Comparison of ENCODE assay signal across 26 cellular contexts in genomic region chr5:150557507-150557872, GRCh38. TPM values are rescaled to one million over a fixed set of nuclear protein-coding genes. Genes with fewer than 3 reads are reported as not detected.
DNase-seq lines count a peak whose midpoint lies in the region; ATAC-seq, FAIRE-seq and TF ChIP-seq lines count a peak whose summit lies in the region.
"Had no signal": no experiment of that assay in that cellular context is flagged by ENCODE, and none has a peak within 500 bp of the region (broad histone marks: within the 10 kb centered on the region; RNA-seq: fewer than 3 reads in every experiment).

No MANE protein-coding gene starts in this region.

- no peak for FAIRE-seq in RCC 7860 (lab: Jason Lieb, UNC)
- FAIRE-seq: A549, K562 had no signal

- H3K4me1 ChIP-seq in breast epithelium: peaks cover 0 to 4% of the 10 kb centered on the region in 2 donors
- H3K4me1 ChIP-seq in mammary epithelial cell (ENCODE audit: insufficient read depth, low read length): no peaks in the 10 kb centered on the region
- H3K4me1 ChIP-seq: HAP-1 had no signal

- no peak for TF ChIP-seq POLR2A in breast epithelium (IDR thresholded peaks at IDR 0.05)

- CTCF ChIA-PET in mammary epithelial cell (lab: Charles Lee; ENCODE audit: low non-redundant PET): interaction anchor here (0.6 kb wide), 1 partner anchor 98 kb away, joined by 4 read pairs; no protein-coding TSS in a partner anchor

- no peak for TF ChIP-seq CTCF in breast epithelium (IDR thresholded peaks at IDR 0.05)
- TF ChIP-seq CTCF in mammary epithelial cell (conservative IDR thresholded peaks at IDR 0.05 in 1 of 2, IDR thresholded peaks at IDR 0.05 in 1 of 2; ENCODE audit: extremely low read depth in 1 of 2, insufficient read depth in 1 of 2, low read depth in 1 of 2, low read length in 2 of 2): no peak

- intact Hi-C loops in breast epithelium (cut with DNase I; ENCODE audit: low total_unique reads) (no loop called here), mammary epithelial cell (cut with micrococcal nuclease) (no loop called here)

- H3K27me3 ChIP-seq in breast epithelium (no peaks in the 10 kb centered on the region), mammary epithelial cell (ENCODE audit: insufficient read depth, low read length) (no peaks in the 10 kb centered on the region)
- H3K27me3 ChIP-seq: left lung had no signal

- 43% methylated on average over 6 of the region's 6 CpGs for WGBS in mammary epithelial cell (ENCODE audit: low coverage, missing lambda C conversion rate)

- no peak overlapping the region for H3K27ac Mint-ChIP-seq in activated naive CD4-positive, alpha-beta T cell treated with anti-CD3 and anti-CD28 coated beads, Interleukin-2, amount 50 U/mL, for 72 hours
- H3K27ac Mint-ChIP-seq: activated CD8-positive, alpha-beta T cell treated with anti-CD3 and anti-CD28 coated beads, Interleukin-2, amount 10 ng/mL, durations not matched to agents 7 days and 5 days; progenitor cell of endocrine pancreas; stimulated activated naive CD8-positive, alpha-beta T cell treated with anti-CD3 and anti-CD28 coated beads, Interleukin-15, amount 100 ng/mL, for 72 hours had no signal

- dilution Hi-C loops in mammary epithelial cell (cut with HindIII; ENCODE audit: low sequenced_read_pairs): loop anchor here (5.0 to 25.0 kb wide), 3 partner anchors 100 to 280 kb away; partner anchors contain the start of gene IRGM

- no peak overlapping the region for H3K9ac ChIP-seq in mammary epithelial cell (ENCODE audit: insufficient read depth, low read length)

- no peaks in the 10 kb centered on the region for H3K79me2 ChIP-seq in mammary epithelial cell (ENCODE audit: insufficient read depth, low read length)

- BruUV-seq in mammary epithelial cell (replicated peaks; lab: Mats Ljungman, UMichigan): no TSS peak

- H3K9me3 Mint-ChIP-seq in activated naive CD4-positive, alpha-beta T cell treated with anti-CD3 and anti-CD28 coated beads, Interleukin-2, amount 50 U/mL, for 72 hours: no peaks in the 10 kb centered on the region
- H3K9me3 Mint-ChIP-seq: central memory CD8-positive, alpha-beta T cell; stimulated activated naive CD8-positive, alpha-beta T cell treated with anti-CD3 and anti-CD28 coated beads, Interleukin-15, amount 100 ng/mL, for 72 hours had no signal

- H3K4me2 ChIP-seq in mammary epithelial cell (ENCODE audit: insufficient read depth, low read depth, low read length): no peak overlapping the region
- H3K4me2 ChIP-seq: A549 had no signal

- H3K9me3 ChIP-seq in breast epithelium: no peaks in the 10 kb centered on the region
- H3K9me3 ChIP-seq in mammary epithelial cell (replicated peaks; ENCODE audit: insufficient read depth, low read length): no peaks in the 10 kb centered on the region
- H3K9me3 ChIP-seq: HAP-1, left lung had no signal

- H3K27ac ChIP-seq in breast epithelium: peak overlapping the region; percentile 5 to 54
- no peak overlapping the region for H3K27ac ChIP-seq in mammary epithelial cell (ENCODE audit: insufficient read depth, low read depth, low read length)
- H3K27ac ChIP-seq in substantia nigra (ENCODE audit: low read depth, low read length, poor library complexity, severe bottlenecking): peak overlapping the region; percentile 27
- H3K27ac ChIP-seq: A549, epithelial cell of prostate, left lung had no signal

- ATAC-seq in activated naive CD4-positive, alpha-beta T cell treated with anti-CD3 and anti-CD28 coated beads, Interleukin-2, amount 50 U/mL, for 72 hours: no peak
- ATAC-seq: A549; activated CD8-positive, alpha-beta T cell treated with anti-CD3 and anti-CD28 coated beads, Interleukin-2, amount 10 ng/mL, durations not matched to agents 7 days and 5 days; K562; left lung; stimulated activated naive CD8-positive, alpha-beta T cell treated with anti-CD3 and anti-CD28 coated beads, Interleukin-15, amount 100 ng/mL, for 72 hours had no signal

- no peak overlapping the region for H2AFZ ChIP-seq in mammary epithelial cell (ENCODE audit: low read depth, low read length)

- no peaks in the 10 kb centered on the region for H3K36me3 Mint-ChIP-seq in activated naive CD4-positive, alpha-beta T cell treated with anti-CD3 and anti-CD28 coated beads, Interleukin-2, amount 50 U/mL, for 72 hours

- no peaks in the 10 kb centered on the region for H3K36me3 ChIP-seq in breast epithelium
- H3K36me3 ChIP-seq in mammary epithelial cell (ENCODE audit: insufficient read depth, low read length): peaks cover 13% of the 10 kb centered on the region

- in situ Hi-C loops in mammary epithelial cell (cut with MboI; ENCODE audit: low sequenced_read_pairs in 2 of 2) (no loop called here), KBM-7 (cut with MboI; ENCODE audit: low pct_unique_long_range_greater_than_20kb, low sequenced_read_pairs) (no loop called here)

- H3K4me3 ChIP-seq in breast epithelium: no peak overlapping the region
- H3K4me3 ChIP-seq in mammary epithelial cell (replicated peaks in 1 of 3; ENCODE audit: insufficient read depth in 1 of 3, low read depth in 2 of 3, low read length in 3 of 3): no peak overlapping the region
- H3K4me3 ChIP-seq: A549, HAP-1, K562, left lung had no signal

- DNase-seq in breast epithelium (ENCODE audit: low spot score in 2 of 2) (no peak), mammary epithelial cell (no peak), NCI-H69 (lab: John Stamatoyannopoulos, UW) (peak; percentile 20), medulla oblongata (ENCODE audit: extremely low spot score) (peak; percentile 8), substantia nigra (lab: John Stamatoyannopoulos, UW) (peak in 3 of 49 donors; percentile 14 to 79 (median 36)), KBM-7 (no peak), RCC 7860 (ENCODE audit: low spot score) (no peak)
- DNase-seq in activated naive CD4-positive, alpha-beta T cell treated with anti-CD3 and anti-CD28 coated beads, Interleukin-2, amount 50 U/mL, for 72 hours (ENCODE audit: low spot score in 2 of 2): no peak
- DNase-seq: activated CD4-positive, CD25-positive, alpha-beta regulatory T cell treated with anti-CD3 and anti-CD28 coated beads, Interleukin-2, amount 50 U/mL, for 72 hours; activated CD8-positive, alpha-beta T cell treated with anti-CD3 and anti-CD28 coated beads, Interleukin-2, amount 10 ng/mL, durations not matched to agents 7 days and 5 days; activated naive CD4-positive, alpha-beta T cell treated with Interleukin-2 at 50 U/mL for 16 hours; activated T-cell treated with anti-CD3 and anti-CD28 coated beads, Interleukin-2, amount 50 U/mL, for 1 hour; amygdala; Calu3; left lung; NCI-H2171 treated with DMSO at 0.1 percent for 48 hours; NCI-H526 treated with DMSO at 0.1 percent for 48 hours; Right ventricle myocardium superior; stimulated activated CD4-positive, alpha-beta T cell treated with anti-CD3 and anti-CD28 coated beads, Interleukin-4, amount 100 ng/mL, for 4 hours; stimulated activated naive CD8-positive, alpha-beta T cell treated with anti-CD3 and anti-CD28 coated beads, Interleukin-15, amount 100 ng/mL, for 72 hours had no signal

- H4K20me1 ChIP-seq in mammary epithelial cell (ENCODE audit: insufficient read depth, low read length): no peaks in the 10 kb centered on the region

RNA-seq across cellular contexts. Expression of gene NDST1, which starts 49.6 kb away (rescaled TPM):
- total RNA-seq in breast epithelium: 10 to 100 TPM; 46.7 to 92.3 (median 74.1) TPM
- 100 to 1,000 TPM; 114 to 128 TPM for total RNA-seq in mammary epithelial cell
- 43.2 TPM for polyA plus RNA-seq in mammary epithelial cell
- 101 TPM for polyA minus RNA-seq in mammary epithelial cell
- total RNA-seq in activated naive CD4-positive, alpha-beta T cell treated with anti-CD3 and anti-CD28 coated beads, Interleukin-2, amount 50 U/mL, for 72 hours: 1 to 10 TPM in 1 of 2 donors, under 1 TPM in 1; 0.87 to 4.5 TPM

Comparison
In these comparisons a context has a peak if more than half of its experiments do, and no peak if none do; other contexts are left out.
1. DNase-seq: peak in NCI-H69 (single experiment) and medulla oblongata (single experiment); none in breast epithelium (0 of 2), mammary epithelial cell (single experiment), KBM-7 (single experiment), activated naive CD4-positive, alpha-beta T cell treated with anti-CD3 and anti-CD28 coated beads, Interleukin-2, amount 50 U/mL, for 72 hours (0 of 2) and RCC 7860 (single experiment).
2. RNA of gene NDST1, which starts 49.6 kb away (total RNA-seq): 114 to 128 TPM in mammary epithelial cell and 46.7 to 92.3 TPM in breast epithelium; 0.87 to 4.5 TPM in activated naive CD4-positive, alpha-beta T cell treated with anti-CD3 and anti-CD28 coated beads, Interleukin-2, amount 50 U/mL, for 72 hours; every median in the first group is over 4 times any median in the second.